ENCODE assay signal across 8 cellular contexts in the genomic region with DNA sequence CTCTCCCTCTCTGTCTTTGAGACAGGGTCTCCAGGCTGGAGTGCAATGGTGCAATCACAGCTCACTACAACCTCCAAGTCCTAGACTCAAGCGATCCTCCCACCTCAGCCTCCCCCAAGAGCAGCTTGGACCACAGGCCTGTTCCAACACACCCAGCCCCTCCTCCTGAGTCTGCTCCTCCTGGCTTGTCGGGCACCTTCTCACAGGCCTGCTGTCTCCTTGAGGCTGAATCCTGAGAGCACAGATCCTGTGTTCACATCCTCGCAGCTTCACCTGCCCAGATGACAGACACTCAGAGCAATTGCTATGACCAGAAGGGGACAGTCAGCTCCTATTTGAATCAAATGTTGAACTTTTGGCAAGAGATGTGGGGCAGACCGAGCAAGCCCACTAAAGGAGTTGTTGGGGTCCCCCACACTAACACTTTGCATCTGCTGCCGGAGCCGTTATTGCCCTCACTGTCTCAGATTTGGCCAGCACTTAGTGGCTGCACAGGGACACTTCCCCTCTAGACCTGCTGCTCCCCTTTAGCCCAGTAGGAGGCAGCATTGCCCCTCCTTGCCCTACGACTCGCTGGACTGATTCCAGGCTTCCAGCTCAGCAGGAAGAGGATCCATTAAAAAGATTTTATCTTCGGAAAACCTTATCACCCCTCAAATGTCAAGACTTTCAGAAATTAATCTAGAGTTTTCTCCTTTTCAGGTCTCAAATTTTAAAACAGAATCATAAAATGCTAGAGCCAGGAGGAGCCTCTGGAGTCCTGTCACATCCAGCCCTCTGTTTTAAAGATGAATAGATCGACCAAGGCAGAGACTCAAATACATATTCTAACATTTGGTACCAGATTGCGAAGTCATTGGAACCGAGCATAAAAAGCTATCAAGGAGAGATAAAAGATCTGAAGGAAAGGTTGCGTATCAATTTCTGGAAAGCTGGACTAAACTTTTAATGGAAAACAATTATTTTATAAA.
DNase-seq lines count a peak whose midpoint lies in the region; ATAC-seq and TF ChIP-seq lines count a peak whose summit lies in the region.

No MANE protein-coding gene starts in this region.

- intact Hi-C loops in activated CD4-positive, alpha-beta T cell treated with anti-CD3 and anti-CD28 coated beads, Interleukin-2, amount 10 ng/mL, durations not matched to agents 24 days and 14 days (cut with micrococcal nuclease) = loop anchor here (2.0 to 10.0 kb wide), 3 partner anchors 119 to 1687 kb away; no protein-coding TSS in a partner anchor
- intact Hi-C loops in lower leg skin (cut with DNase I; ENCODE audit: low total_unique reads) = loop anchor here (5.0 kb wide), 1 partner anchor 437 kb away; no protein-coding TSS in a partner anchor

- WGBS in lower leg skin, 2 donors = 39 to 42% methylated on average over 13 of the region's 13 CpGs

- no peaks in the 10 kb centered on the region for H3K4me1 Mint-ChIP-seq in activated CD4-positive, alpha-beta T cell treated with anti-CD3 and anti-CD28 coated beads, Interleukin-2, amount 10 ng/mL, durations not matched to agents 24 days and 14 days

- H3K4me3 ChIP-seq in lower leg skin (ENCODE audit: low read depth, poor library complexity, severe bottlenecking) = no peak overlapping the region

- peak; percentile 19 for DNase-seq in NCI-H510A treated with DMSO at 0.1 percent for 48 hours (lab: John Stamatoyannopoulos, UW)
- DNase-seq in NCI-H510A (lab: John Stamatoyannopoulos, UW) = no peak
- peak; percentile 59 for DNase-seq in NCI-H2227 (lab: John Stamatoyannopoulos, UW; ENCODE audit: unreplicated experiment)
- peak; percentile 88 for DNase-seq in activated CD4-positive, alpha-beta T cell treated with anti-CD3 and anti-CD28 coated beads, Interleukin-2, amount 10 ng/mL, durations not matched to agents 24 days and 14 days
- peak; percentile 39 to 67 for DNase-seq in dermis microvascular lymphatic vessel endothelial cell (ENCODE audit: low read depth in 2 of 2)
- DNase-seq in lower leg skin (ENCODE audit: low spot score in 2 of 2) = peak; percentile 69 to 93
- peak; percentile 10 for DNase-seq in stimulated activated CD8-positive, alpha-beta memory T cell treated with anti-CD3 and anti-CD28 coated beads, Interleukin-12 subunit alpha, Interleukin-12 subunit beta, amount 100 ng/mL, for 24 hours (ENCODE audit: extremely low read depth)

- H3K27me3 Mint-ChIP-seq in activated CD4-positive, alpha-beta T cell treated with anti-CD3 and anti-CD28 coated beads, Interleukin-2, amount 10 ng/mL, durations not matched to agents 24 days and 14 days = peaks cover 3% of the 10 kb centered on the region

- H3K27ac Mint-ChIP-seq in activated CD4-positive, alpha-beta T cell treated with anti-CD3 and anti-CD28 coated beads, Interleukin-2, amount 10 ng/mL, durations not matched to agents 24 days and 14 days = no peak overlapping the region

- H3K4me3 Mint-ChIP-seq in activated CD4-positive, alpha-beta T cell treated with anti-CD3 and anti-CD28 coated beads, Interleukin-2, amount 10 ng/mL, durations not matched to agents 24 days and 14 days = no peak overlapping the region

- H3K9me3 Mint-ChIP-seq in activated CD4-positive, alpha-beta T cell treated with anti-CD3 and anti-CD28 coated beads, Interleukin-2, amount 10 ng/mL, durations not matched to agents 24 days and 14 days = no peaks in the 10 kb centered on the region

- TF ChIP-seq CTCF in lower leg skin (IDR thresholded peaks at IDR 0.05) = peak in 1 of 3 donors; percentile 69

- peak; percentile 83 for ATAC-seq in HG02870 (IDR thresholded peaks at IDR 0.05; ENCODE audit: unreplicated experiment)

- H3K36me3 Mint-ChIP-seq in activated CD4-positive, alpha-beta T cell treated with anti-CD3 and anti-CD28 coated beads, Interleukin-2, amount 10 ng/mL, durations not matched to agents 24 days and 14 days (ENCODE audit: low read depth) = no peaks in the 10 kb centered on the region

- TF ChIP-seq POLR2A in lower leg skin (IDR thresholded peaks at IDR 0.05) = no peak
